Comparison of ENCODE assay signal across 28 cellular contexts in the genomic region with DNA sequence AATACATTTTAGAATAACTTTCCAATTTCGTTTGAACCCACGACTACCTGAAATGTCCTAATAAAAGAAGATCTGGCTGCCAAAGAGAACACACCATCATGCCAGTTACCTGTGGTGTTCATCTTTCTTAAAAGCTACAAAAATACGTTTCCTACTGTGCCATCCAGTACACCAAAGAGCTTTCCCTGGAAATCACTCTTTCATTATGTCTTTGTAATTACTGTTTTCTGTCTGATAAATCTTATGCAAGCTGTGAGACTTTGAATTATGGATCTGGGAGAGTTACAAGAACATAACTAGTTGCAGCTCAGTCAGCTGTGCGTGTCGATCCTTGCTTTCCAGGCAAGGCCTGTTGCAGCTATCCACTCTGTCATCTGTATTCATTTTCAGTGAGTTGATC. TPM values are rescaled to one million over a fixed set of nuclear protein-coding genes. Genes with fewer than 3 reads are reported as not detected.
"Had no signal": no experiment of that assay in that cellular context is flagged by ENCODE, and none has a peak within 500 bp of the region (broad histone marks: within the 10 kb centered on the region; RNA-seq: fewer than 3 reads in every experiment).

No MANE protein-coding gene starts in this region.

- H3K27ac ChIP-seq: ascending aorta, cardiac muscle cell, Peyer's patch, SJSA1 had no signal

- FAIRE-seq: TTC549 had no signal

- H3K4me3 ChIP-seq: ascending aorta, cardiac muscle cell, Peyer's patch, SJSA1 had no signal

- H3K36me3 ChIP-seq: ascending aorta, cardiac muscle cell, Peyer's patch, SJSA1 had no signal

- H3K9me3 ChIP-seq: ascending aorta, Peyer's patch, SJSA1 had no signal

- H3K4me2 ChIP-seq: SK-N-SH had no signal

- H3K9ac ChIP-seq: SK-N-SH had no signal

- ATAC-seq: activated CD8-positive, alpha-beta T cell treated with anti-CD3 and anti-CD28 coated beads, Interleukin-2, amount 10 ng/mL, durations not matched to agents 7 days and 5 days; PC-3 had no signal

- DNase-seq: activated CD4-positive, alpha-beta T cell treated with anti-CD3 and anti-CD28 coated beads, Interleukin-2, amount 10 ng/mL, durations not matched to agents 24 days and 14 days; activated CD4-positive, alpha-beta T cell treated with anti-CD3 and anti-CD28 coated beads, Interleukin-2, amount 50 U/mL, for 48 hours; activated CD8-positive, alpha-beta T cell treated with anti-CD3 and anti-CD28 coated beads, Interleukin-2, amount 10 ng/mL, durations not matched to agents 7 days and 5 days; activated gamma-delta T cell; activated naive CD4-positive, alpha-beta T cell treated with Interleukin-2 at 50 U/mL for 16 hours; activated naive CD8-positive, alpha-beta T cell treated with anti-CD3 and anti-CD28 coated beads, Interleukin-2, amount 10 ng/mL, durations not matched to agents 7 days and 5 days; activated T-cell treated with anti-CD3 and anti-CD28 coated beads, Interleukin-2, amount 50 U/mL, for 24 hours; amygdala; NCI-H1092 treated with DMSO at 0.1 percent for 48 hours; NCI-H1417; NCI-H146; NCI-H187; NCI-H2029 treated with DMSO at 0.1 percent for 48 hours; NCI-H2107; NCI-H2171; NCI-H226; NCI-H446 treated with DMSO at 0.1 percent for 48 hours; NCI-H524; PC-3; Peyer's patch; RPMI8226; SHP77 treated with DMSO at 0.1 percent for 48 hours; SK-N-SH had no signal

- H3K9me2 ChIP-seq: SK-N-SH had no signal

- H3K27me3 ChIP-seq: ascending aorta, cardiac muscle cell, Peyer's patch, SJSA1 had no signal

RNA-seq across cellular contexts. Expression of gene POM121L12, which starts 12.5 kb away (rescaled TPM):
- polyA plus RNA-seq: adipose tissue, cardiac muscle cell, SK-N-SH had no signal
